ENCODE assay signal across 7 cellular contexts in the genomic region with DNA sequence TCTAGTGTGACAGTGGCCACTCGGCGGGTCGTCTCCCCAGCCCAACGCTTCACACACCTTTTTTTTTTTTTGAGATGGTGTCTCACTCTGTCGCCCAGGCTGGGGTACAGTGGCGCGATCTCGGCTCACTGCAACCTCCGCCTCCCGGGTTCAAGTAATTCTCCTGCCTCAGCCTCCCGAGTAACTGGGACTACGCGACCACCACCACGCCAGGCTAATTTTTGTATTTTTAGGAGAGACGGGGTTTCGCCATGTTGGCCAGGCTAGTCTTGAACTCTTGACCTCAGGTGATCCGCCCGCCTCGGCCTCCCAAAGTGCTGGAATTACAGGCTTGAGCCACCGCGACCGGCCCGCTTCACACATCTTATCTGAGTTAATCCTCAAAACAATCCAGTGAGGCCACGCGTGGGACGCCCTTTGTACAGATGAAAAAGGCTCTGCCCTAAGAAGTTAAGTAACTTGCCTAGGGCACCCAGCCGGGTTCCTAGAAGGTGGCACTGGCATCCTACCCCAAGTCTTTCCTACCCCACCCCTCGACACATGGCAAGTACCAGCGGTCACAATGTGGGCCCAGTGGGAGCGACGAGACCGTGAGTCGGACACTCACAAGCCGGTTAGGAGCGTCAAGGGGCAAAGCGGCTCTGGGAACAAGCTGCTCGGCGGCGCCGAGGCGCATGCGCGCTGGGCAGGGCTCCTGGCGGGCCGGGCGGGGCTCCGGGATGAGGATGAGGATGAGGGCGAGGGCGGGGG. TPM values are rescaled to one million over a fixed set of nuclear protein-coding genes. Genes with fewer than 3 reads are reported as not detected.
DNase-seq lines count a peak whose midpoint lies in the region; ATAC-seq and TF ChIP-seq lines count a peak whose summit lies in the region.
"Not testable (repeated sequence)": the region's sequence is repeated elsewhere in the genome, so short reads cannot be mapped to it uniquely, and the experiment has no call there.

No MANE protein-coding gene starts in this region.

- TF ChIP-seq EP300 in sigmoid colon (IDR thresholded peaks at IDR 0.05) = not testable (repeated sequence)

- peaks cover 13% of the 10 kb centered on the region for H3K36me3 Mint-ChIP-seq in activated B cell treated with CpG ODN at 0.5 μM for 24 hours (ENCODE audit: low read depth)

- peak overlapping the region; percentile 46 for H3K4me3 ChIP-seq in brain microvascular endothelial cell (ENCODE audit: low read depth, low read length)
- not testable (repeated sequence) for H3K4me3 ChIP-seq in lung
- peak overlapping the region in 3 of 4 donors; percentile 39 to 45 (median 43) for H3K4me3 ChIP-seq in sigmoid colon

- CTCF ChIA-PET in activated B cell treated with CpG ODN at 0.5 μM for 24 hours (lab: Charles Lee) = interaction anchor here (1.2 to 5.1 kb wide), 14 partner anchors 8 to 180 kb away, joined by 3 to 75 read pairs (median 8); a partner anchor contains a TSS

- H3K27me3 ChIP-seq in brain microvascular endothelial cell (replicated peaks); lung (ENCODE audit: control insufficient read depth, insufficient read depth); sigmoid colon: not testable (repeated sequence)

- not testable (repeated sequence) for H3K27me3 Mint-ChIP-seq in activated B cell treated with CpG ODN at 0.5 μM for 24 hours

- not testable (repeated sequence) for H3K27ac Mint-ChIP-seq in activated B cell treated with CpG ODN at 0.5 μM for 24 hours

- not testable (repeated sequence) for TF ChIP-seq POLR2A in sigmoid colon (IDR thresholded peaks at IDR 0.05)

- not testable (repeated sequence) for H3K36me3 ChIP-seq in brain microvascular endothelial cell (replicated peaks)
- H3K36me3 ChIP-seq in lung (ENCODE audit: control insufficient read depth in 2 of 2, insufficient read depth in 2 of 2, low read length in 2 of 2) (peaks cover 0 to 11% of the 10 kb centered on the region in 2 donors), sigmoid colon (peaks cover under 1 to 16% (median 7%) of the 10 kb centered on the region in 4 donors)

- WGBS in lung, 2 donors = 31 to 45% methylated on average over 43 to 49 of the region's 49 CpGs
- 26 to 35% methylated on average over 49 of the region's 49 CpGs for WGBS in sigmoid colon, 2 donors

- H3K4me1 Mint-ChIP-seq in activated B cell treated with CpG ODN at 0.5 μM for 24 hours = peaks cover 30% of the 10 kb centered on the region

- intact Hi-C loops in activated B cell treated with CpG ODN at 0.5 μM for 24 hours (cut with micrococcal nuclease); sigmoid colon (cut with DNase I): not testable (repeated sequence)

- in situ Hi-C loops in brain microvascular endothelial cell (cut with HindIII; ENCODE audit: low pct_ligation_motif_present, low sequenced_read_pairs) = not testable (repeated sequence)

- H3K4me3 Mint-ChIP-seq in activated B cell treated with CpG ODN at 0.5 μM for 24 hours = peak overlapping the region; percentile 58

- not testable (repeated sequence) for TF ChIP-seq CTCF in activated B cell treated with CpG ODN at 0.5 μM for 24 hours (IDR thresholded peaks at IDR 0.05); brain microvascular endothelial cell (IDR thresholded peaks at IDR 0.05; ENCODE audit: low read depth, low read length, missing control alignments); lung (IDR thresholded peaks at IDR 0.05; ENCODE audit: control extremely low read depth, extremely low read depth); sigmoid colon (IDR thresholded peaks at IDR 0.05)

- H3K27ac ChIP-seq in brain microvascular endothelial cell; lung (ENCODE audit: low read depth in 1 of 2, low read length in 1 of 2): not testable (repeated sequence)
- peak overlapping the region in 1 of 4 donors; percentile 58 for H3K27ac ChIP-seq in sigmoid colon

- not testable (repeated sequence) for H3K4me1 ChIP-seq in lung (ENCODE audit: control insufficient read depth in 2 of 2, insufficient read depth in 2 of 2, low read length in 2 of 2)
- peaks cover 0 to 32% (median 29%) of the 10 kb centered on the region in 4 donors for H3K4me1 ChIP-seq in sigmoid colon

- POLR2A ChIA-PET in activated B cell treated with CpG ODN at 0.5 μM for 24 hours (lab: Charles Lee) = interaction anchor here (0.9 to 3.8 kb wide), 6 partner anchors 21 to 178 kb away, joined by 4 to 53 read pairs (median 8); no protein-coding TSS in a partner anchor

- DNase-seq in GM03348 (ENCODE audit: low spot score) (peak; percentile 94), NCI-H2227 treated with DMSO at 0.1 percent for 48 hours (lab: John Stamatoyannopoulos, UW) (peak; percentile 31), brain microvascular endothelial cell (peak; percentile 33), foreskin melanocyte (peak; percentile 24), sigmoid colon (peak; percentile 86)
- DNase-seq in activated B cell treated with CpG ODN at 0.5 μM for 24 hours; lung (ENCODE audit: low spot score): not testable (repeated sequence)

- ATAC-seq in activated B cell treated with CpG ODN at 0.5 μM for 24 hours (ENCODE audit: low read depth) = not testable (repeated sequence)
- ATAC-seq in lung (ENCODE audit: insufficient read depth, low FRiP score) = peak; percentile 20

- H3K9me3 Mint-ChIP-seq in activated B cell treated with CpG ODN at 0.5 μM for 24 hours = not testable (repeated sequence)

- H3K9me3 ChIP-seq in lung (ENCODE audit: control insufficient read depth in 2 of 2, insufficient read depth in 1 of 2, low read length in 1 of 2); sigmoid colon: not testable (repeated sequence)

RNA-seq across cellular contexts. Expression of a gene that starts 5.2 kb away (rescaled TPM):
- 159 and 175 TPM in 2 replicates for total RNA-seq in activated B cell treated with CpG ODN at 0.5 μM for 24 hours
- total RNA-seq in lung = 10 to 100 TPM; 37.1 to 99.8 TPM
- polyA plus RNA-seq in lung = 100 to 1,000 TPM in 1 of 2 donors, 10 to 100 TPM in 1; 95.2 to 130 TPM
- 10 to 100 TPM; 32.1 to 48.2 (median 38.9) TPM for total RNA-seq in sigmoid colon
- polyA plus RNA-seq in sigmoid colon = 100 to 1,000 TPM in 1 of 3 donors, 10 to 100 TPM in 2; 88.3 to 152 (median 92.0) TPM

RNA-seq across cellular contexts. Expression of a gene that starts 28.0 kb away (rescaled TPM):
- total RNA-seq in activated B cell treated with CpG ODN at 0.5 μM for 24 hours = 97.2 and 116 TPM in 2 replicates
- 10 to 100 TPM; 35.9 to 86.2 TPM for total RNA-seq in lung
- polyA plus RNA-seq in lung = 10 to 100 TPM; 55.8 to 65.3 TPM
- 10 to 100 TPM; 23.9 to 45.7 (median 24.2) TPM for total RNA-seq in sigmoid colon
- polyA plus RNA-seq in sigmoid colon = 10 to 100 TPM in 2 of 3 donors, 1 to 10 TPM in 1; 9.0 to 42.2 (median 16.8) TPM

RNA-seq across cellular contexts. Expression of a gene that starts 42.3 kb away (rescaled TPM):
- total RNA-seq in activated B cell treated with CpG ODN at 0.5 μM for 24 hours (5.1 and 7.7 TPM in 2 replicates), lung (10 to 100 TPM; 31.4 to 42.7 TPM), sigmoid colon (10 to 100 TPM; 20.0 to 37.7 (median 26.6) TPM)
- polyA plus RNA-seq in lung (10 to 100 TPM; 19.0 to 23.0 TPM), sigmoid colon (10 to 100 TPM; 15.6 to 39.0 (median 21.3) TPM)
